1 cellular context compared by ENCODE assay signal in genomic region chr12:8949525-8950286, GRCh38.
TF ChIP-seq lines count a peak whose summit lies in the region.

M6PR (minus strand) TSS chr12:8949645; CDS start chr12:8946404, 3,241 bp downstream.

TF ChIP-seq in K562, 482 proteins besides CTCF, POLR2A, EP300 and RAD21 (continued from another document and continues in another):
- TF ChIP-seq ZNF518B (CRISPR knock-in tag; IDR thresholded peaks at IDR 0.05) = no peak
- peak; percentile 73; the same call in 1 of the 2 replicates for TF ChIP-seq CXXC5 (CRISPR knock-in tag; IDR thresholded peaks at IDR 0.05)
- TF ChIP-seq COPS2 (conservative IDR thresholded peaks at IDR 0.05) = no peak
- peak; percentile 81 for TF ChIP-seq SP1 (CRISPR knock-in tag; IDR thresholded peaks at IDR 0.05)
- TF ChIP-seq KDM4B (IDR thresholded peaks at IDR 0.05; ENCODE audit: borderline replicate concordance in 2 of 2, low read depth in 1 of 2) = 0 out of 4 replicates have a peak, but pooled peaks of 1 of the 2 experiments have one; percentile 62
- TF ChIP-seq FOXK1 (CRISPR knock-in tag; IDR thresholded peaks at IDR 0.05; ENCODE audit: borderline replicate concordance) = no peak
- no peak for TF ChIP-seq NFRKB (IDR thresholded peaks at IDR 0.05; ENCODE audit: low read depth)
- TF ChIP-seq ZNF24 (IDR thresholded peaks at IDR 0.05) = no peak
- TF ChIP-seq RBM22 (IDR thresholded peaks at IDR 0.05; ENCODE audit: low read depth, low read length, poor library complexity, severe bottlenecking) = no peak
- no peak for TF ChIP-seq PTRF (tag; IDR thresholded peaks at IDR 0.05)
- no peak for TF ChIP-seq CHAMP1 (IDR thresholded peaks at IDR 0.05)
- TF ChIP-seq CREB1 (IDR thresholded peaks at IDR 0.05) = peak; percentile 85
- TF ChIP-seq CREB1 (CRISPR knock-in tag; IDR thresholded peaks at IDR 0.05) = peak; percentile 92
- TF ChIP-seq ESRRA (IDR thresholded peaks at IDR 0.05; ENCODE audit: borderline replicate concordance, low read depth) = no peak; the same call in none of the 2 replicates
- 0 out of 2 replicates have a peak, but pooled peaks have one; percentile 18 for TF ChIP-seq AFF4 (CRISPR knock-in tag; IDR thresholded peaks at IDR 0.05)
- no peak for TF ChIP-seq ZNF41 (CRISPR knock-in tag; conservative IDR thresholded peaks at IDR 0.05)
- 0 out of 2 replicates have a peak, but pooled peaks have one; percentile 23 for TF ChIP-seq ZEB2 (IDR thresholded peaks at IDR 0.05)
- TF ChIP-seq THRB (CRISPR knock-in tag; conservative IDR thresholded peaks at IDR 0.05) = 0 out of 2 replicates have a peak, but pooled peaks have one; percentile 1
- no peak for TF ChIP-seq NELFE (IDR thresholded peaks at IDR 0.05; ENCODE audit: insufficient read depth, insufficient read length)
- no peak for TF ChIP-seq ZZZ3 (IDR thresholded peaks at IDR 0.05)
- no peak for TF ChIP-seq HIVEP1 (CRISPR knock-in tag; IDR thresholded peaks at IDR 0.05)
- TF ChIP-seq FOXK2 (conservative IDR thresholded peaks at IDR 0.05 in 1 of 2, IDR thresholded peaks at IDR 0.05 in 1 of 2; ENCODE audit: low read depth in 2 of 2) = no peak
- TF ChIP-seq ZBTB26 (CRISPR knock-in tag; IDR thresholded peaks at IDR 0.05) = no peak
- TF ChIP-seq ZNF668 (CRISPR knock-in tag; IDR thresholded peaks at IDR 0.05) = no peak
- TF ChIP-seq MEF2A (IDR thresholded peaks at IDR 0.05; ENCODE audit: control insufficient read depth, low read depth, low read length) = no peak
- TF ChIP-seq HDGF (IDR thresholded peaks at IDR 0.05) = no peak
- no peak for TF ChIP-seq BRF1 (IDR thresholded peaks at IDR 0.05; ENCODE audit: borderline replicate concordance, extremely low read depth, insufficient read length)
- no peak for TF ChIP-seq ZNF444 (CRISPR knock-in tag; IDR thresholded peaks at IDR 0.05)
- TF ChIP-seq MTA3 (IDR thresholded peaks at IDR 0.05; ENCODE audit: borderline replicate concordance) = 0 out of 2 replicates have a peak, but pooled peaks have one; percentile 18
- TF ChIP-seq DDX20 (tag; IDR thresholded peaks at IDR 0.05; ENCODE audit: low read depth) = no peak
- TF ChIP-seq MXI1 (IDR thresholded peaks at IDR 0.05; ENCODE audit: low read depth, low read length) = peak; percentile 51; the same call in 1 of the 2 replicates
- TF ChIP-seq GTF2E2 (tag; IDR thresholded peaks at IDR 0.05) = peak; percentile 62; the same call in 1 of the 2 replicates
- TF ChIP-seq ZNF408 (CRISPR knock-in tag; IDR thresholded peaks at IDR 0.05; ENCODE audit: low read depth) = no peak
- peak; percentile 15 for TF ChIP-seq NFYB (IDR thresholded peaks at IDR 0.05; ENCODE audit: extremely low read depth, insufficient read length)
- no peak for TF ChIP-seq ZNF655 (CRISPR knock-in tag; IDR thresholded peaks at IDR 0.05)
- no peak for TF ChIP-seq LARP7 (IDR thresholded peaks at IDR 0.05)
- TF ChIP-seq SIX5 (IDR thresholded peaks at IDR 0.05; ENCODE audit: borderline replicate concordance in 1 of 2, insufficient read depth in 1 of 2, low read depth in 1 of 2, low read length in 2 of 2) = peak; percentile 59 to 77; a peak in 3 of 4 replicates
- no peak for TF ChIP-seq DEAF1 (CRISPR knock-in tag; IDR thresholded peaks at IDR 0.05)
- TF ChIP-seq NFIX (CRISPR knock-in tag; IDR thresholded peaks at IDR 0.05; ENCODE audit: low read depth) = no peak
- peak; percentile 56; the same call in 1 of the 2 replicates for TF ChIP-seq CTBP1 (IDR thresholded peaks at IDR 0.05; ENCODE audit: borderline replicate concordance)
- no peak for TF ChIP-seq ZNF77 (CRISPR knock-in tag; IDR thresholded peaks at IDR 0.05)
- TF ChIP-seq SRSF3 (IDR thresholded peaks at IDR 0.05; ENCODE audit: insufficient read depth, low read length) = no peak
- 0 out of 2 replicates have a peak, but pooled peaks have one; percentile 20 for TF ChIP-seq SMC3 (conservative IDR thresholded peaks at IDR 0.05; ENCODE audit: insufficient read depth, low read depth, low read length)
- no peak for TF ChIP-seq HDAC8 (tag; IDR thresholded peaks at IDR 0.05)
- no peak for TF ChIP-seq ZNF699 (CRISPR knock-in tag; IDR thresholded peaks at IDR 0.05; ENCODE audit: insufficient replicate concordance)
- no peak for TF ChIP-seq FOXP4 (CRISPR knock-in tag; IDR thresholded peaks at IDR 0.05; ENCODE audit: borderline replicate concordance)
- peak; percentile 87 for TF ChIP-seq SUPT5H (IDR thresholded peaks at IDR 0.05)
- TF ChIP-seq KLF16 (IDR thresholded peaks at IDR 0.05) = no peak
- peak; percentile 56; the same call in 1 of the 2 replicates for TF ChIP-seq PML (IDR thresholded peaks at IDR 0.05; ENCODE audit: low read length)
- no peak for TF ChIP-seq CSDE1 (IDR thresholded peaks at IDR 0.05)
- no peak for TF ChIP-seq SRSF9 (IDR thresholded peaks at IDR 0.05; ENCODE audit: borderline replicate concordance, low read depth, low read length)
- no peak for TF ChIP-seq TSC22D4 (tag; IDR thresholded peaks at IDR 0.05)
- TF ChIP-seq ZC3H11A (IDR thresholded peaks at IDR 0.05; ENCODE audit: low read depth, low read length) = no peak
- no peak for TF ChIP-seq KAT2B (IDR thresholded peaks at IDR 0.05; ENCODE audit: low read depth, low read length)
- 0 out of 2 replicates have a peak, but pooled peaks have one; percentile 64 for TF ChIP-seq RNF2 (IDR thresholded peaks at IDR 0.05)
